ENCODE assay signal across 1 cellular context in the genomic region with DNA sequence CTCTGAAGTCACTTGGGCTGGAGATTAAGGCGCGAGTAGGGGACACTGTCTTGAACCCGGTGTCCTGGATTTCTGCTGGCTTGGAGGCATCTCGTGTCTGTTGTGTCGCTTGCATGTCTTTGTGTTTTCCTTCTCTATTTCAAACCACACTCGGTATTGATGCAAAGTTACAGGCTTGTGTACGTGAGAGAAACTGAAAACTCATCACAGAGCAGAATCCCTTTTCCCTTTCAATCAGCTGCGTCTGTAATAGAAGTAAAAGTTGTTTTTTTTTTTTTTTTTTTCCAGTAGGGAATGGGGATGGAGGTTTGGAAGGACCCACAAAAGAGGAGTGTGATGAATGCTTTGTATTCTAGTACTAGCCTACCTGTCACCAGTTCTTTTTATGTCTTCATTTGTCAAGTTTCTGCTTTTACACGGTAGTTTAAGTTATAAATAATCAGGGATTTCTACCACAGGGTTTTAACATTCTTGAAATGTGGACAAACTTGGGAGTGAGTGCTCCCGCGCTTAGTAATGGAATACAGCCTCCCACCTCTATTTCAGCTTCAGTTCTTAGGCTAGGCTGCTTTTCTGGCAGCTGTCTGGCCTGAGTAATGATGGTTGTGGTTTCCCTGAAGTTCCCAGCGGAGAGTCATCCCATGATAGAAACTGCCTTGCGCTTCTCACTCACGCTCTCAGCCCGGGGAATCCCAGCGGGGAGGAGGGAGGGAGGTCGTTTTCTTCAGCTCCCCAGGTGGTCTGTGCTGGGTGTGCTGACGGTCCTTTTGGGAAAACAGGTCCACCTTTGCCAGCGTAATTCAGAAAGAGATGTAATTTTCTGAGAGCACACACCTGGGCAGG.
TF ChIP-seq lines count a peak whose summit lies in the region.

No MANE protein-coding gene starts in this region.

TF ChIP-seq in SK-N-SH, 30 proteins besides CTCF, POLR2A, EP300 and RAD21 (continued from another document):
- TF ChIP-seq TAF1 (IDR thresholded peaks at IDR 0.05; ENCODE audit: borderline replicate concordance, low read depth, low read length) (peak; percentile 37; the same call in 1 of the 2 replicates), FOXM1 (IDR thresholded peaks at IDR 0.05; ENCODE audit: low read depth) (no peak), MEF2A (IDR thresholded peaks at IDR 0.05; ENCODE audit: borderline replicate concordance, low read depth) (no peak), FOSL2 (IDR thresholded peaks at IDR 0.05; ENCODE audit: borderline replicate concordance, low read depth) (peak; percentile 75; the same call in 1 of the 2 replicates), RCOR1 (IDR thresholded peaks at IDR 0.05; ENCODE audit: low read length) (no peak)
